Comparison of ENCODE assay signal across 1 cellular context in genomic region chr7:16604054-16604453, GRCh38.
TF ChIP-seq lines count a peak whose summit lies in the region.

No MANE protein-coding gene starts in this region.

TF ChIP-seq in H1, 55 proteins besides CTCF, POLR2A, EP300 and RAD21:
- TF ChIP-seq PHF8 (conservative IDR thresholded peaks at IDR 0.05; ENCODE audit: low read depth, low read length) (no peak), BCL11A (IDR thresholded peaks at IDR 0.05; ENCODE audit: low read depth in 2 of 2, low read length in 2 of 2) (no peak), CBX8 (IDR thresholded peaks at IDR 0.05; ENCODE audit: borderline replicate concordance, low read depth, low read length) (no peak), CREB1 (IDR thresholded peaks at IDR 0.05) (no peak), POU5F1 (IDR thresholded peaks at IDR 0.05; ENCODE audit: low read depth, low read length) (no peak), TCF12 (IDR thresholded peaks at IDR 0.05; ENCODE audit: low read depth, low read length) (no peak), JUND (IDR thresholded peaks at IDR 0.05; ENCODE audit: low read length) (no peak), KDM5A (IDR thresholded peaks at IDR 0.05; ENCODE audit: low read length) (no peak), YY1 (IDR thresholded peaks at IDR 0.05; ENCODE audit: low read depth, low read length) (no peak), CHD7 (IDR thresholded peaks at IDR 0.05; ENCODE audit: insufficient replicate concordance, low read length) (no peak), SRF (IDR thresholded peaks at IDR 0.05; ENCODE audit: low read depth, low read length) (no peak), SP2 (IDR thresholded peaks at IDR 0.05; ENCODE audit: low read length) (no peak), RNF2 (IDR thresholded peaks at IDR 0.05; ENCODE audit: borderline replicate concordance, low read depth, low read length, missing control alignments, poor library complexity, severe bottlenecking) (no peak), CEBPB (IDR thresholded peaks at IDR 0.05; ENCODE audit: low read depth, low read length) (no peak), GABPA (IDR thresholded peaks at IDR 0.05; ENCODE audit: borderline replicate concordance, insufficient read depth, low read length) (no peak)
